10 cellular contexts compared by ENCODE assay signal in genomic region chr7:22672892-22673637, GRCh38. TPM values are rescaled to one million over a fixed set of nuclear protein-coding genes. Genes with fewer than 3 reads are reported as not detected.
DNase-seq lines count a peak whose midpoint lies in the region; ATAC-seq and TF ChIP-seq lines count a peak whose summit lies in the region.
"Had no signal": no experiment of that assay in that cellular context is flagged by ENCODE, and none has a peak within 500 bp of the region (broad histone marks: within the 10 kb centered on the region; RNA-seq: fewer than 3 reads in every experiment).

No MANE protein-coding gene starts in this region.

- H3K27ac Mint-ChIP-seq in MCF 10A (ENCODE audit: low read depth, unreplicated experiment) (no peak overlapping the region), immature natural killer cell (no peak overlapping the region)
- no peak overlapping the region for H3K27ac Mint-ChIP-seq in stimulated activated naive CD8-positive, alpha-beta T cell treated with anti-CD3 and anti-CD28 coated beads, Interleukin-15, amount 100 ng/mL, for 72 hours

- no TSS peak for BruUV-seq in MCF 10A (replicated peaks; lab: Mats Ljungman, UMichigan)

- POLR2A ChIA-PET in MCF 10A (lab: Yijun Ruan, JAX): interaction anchor here (0.7 kb wide), 1 partner anchor 330 kb away, joined by 3 read pairs; no protein-coding TSS in a partner anchor

- CTCF ChIA-PET in MCF 10A (lab: Yijun Ruan, JAX): interaction anchor here (1.2 kb wide), 1 partner anchor 10 kb away, joined by 7 read pairs; no protein-coding TSS in a partner anchor

- no peaks in the 10 kb centered on the region for H3K27me3 Mint-ChIP-seq in MCF 10A (ENCODE audit: insufficient read depth, unreplicated experiment)
- H3K27me3 Mint-ChIP-seq in stimulated activated naive CD8-positive, alpha-beta T cell treated with anti-CD3 and anti-CD28 coated beads, Interleukin-15, amount 100 ng/mL, for 72 hours: peaks cover 10% of the 10 kb centered on the region
- peaks cover 0 to 3% (median under 1%) of the 10 kb centered on the region in 3 donors for H3K27me3 Mint-ChIP-seq in immature natural killer cell (ENCODE audit: low read depth in 3 of 3)

- ATAC-seq in HG02973 (IDR thresholded peaks at IDR 0.05; ENCODE audit: unreplicated experiment): peak; percentile 78
- ATAC-seq in stimulated activated naive CD8-positive, alpha-beta T cell treated with anti-CD3 and anti-CD28 coated beads, Interleukin-15, amount 100 ng/mL, for 72 hours: peak; percentile 67

- TF ChIP-seq CTCF in MCF 10A (IDR thresholded peaks at IDR 0.05; ENCODE audit: unreplicated experiment): no peak

- no peak overlapping the region for H3K27ac ChIP-seq in substantia nigra (ENCODE audit: low read depth, low read length, poor library complexity, severe bottlenecking)
- H3K27ac ChIP-seq: uterus had no signal

- H3K4me3 Mint-ChIP-seq in MCF 10A (ENCODE audit: unreplicated experiment) (no peak overlapping the region), immature natural killer cell (no peak overlapping the region)
- peak overlapping the region; percentile 8 to 17 for H3K4me3 Mint-ChIP-seq in stimulated activated naive CD8-positive, alpha-beta T cell treated with anti-CD3 and anti-CD28 coated beads, Interleukin-15, amount 100 ng/mL, for 72 hours

- H3K9me3 Mint-ChIP-seq in MCF 10A (ENCODE audit: unreplicated experiment): peaks cover 8% of the 10 kb centered on the region
- H3K9me3 Mint-ChIP-seq in stimulated activated naive CD8-positive, alpha-beta T cell treated with anti-CD3 and anti-CD28 coated beads, Interleukin-15, amount 100 ng/mL, for 72 hours: peaks cover 7 to 10% of the 10 kb centered on the region in 2 donors
- peaks cover 0 to 2% (median 0%) of the 10 kb centered on the region in 6 donors for H3K9me3 Mint-ChIP-seq in immature natural killer cell

- in situ Hi-C loops in T47D (cut with HindIII; ENCODE audit: low pct_unique_long_range_greater_than_20kb, low sequenced_read_pairs): no loop called here

- DNase-seq in T47D (ENCODE audit: low read depth in 1 of 2, low spot score in 1 of 2) (peak; percentile 21 to 96), MCF 10A (ENCODE audit: unreplicated experiment) (no peak), RPMI7951 (ENCODE audit: low read depth) (peak; percentile 80), hippocampal formation (lab: John Stamatoyannopoulos, UW) (no peak), immature natural killer cell (no peak), substantia nigra (lab: John Stamatoyannopoulos, UW) (no peak)
- DNase-seq in stimulated activated naive CD8-positive, alpha-beta T cell treated with anti-CD3 and anti-CD28 coated beads, Interleukin-15, amount 100 ng/mL, for 72 hours: no peak
- DNase-seq: activated CD4-positive, alpha-beta T cell treated with anti-CD3 and anti-CD28 coated beads, Interleukin-2, amount 50 U/mL, for 4 hours; uterus had no signal

- no peaks in the 10 kb centered on the region for H3K36me3 Mint-ChIP-seq in MCF 10A (ENCODE audit: insufficient read depth, unreplicated experiment)
- H3K36me3 Mint-ChIP-seq in immature natural killer cell: no peaks in the 10 kb centered on the region

- intact Hi-C loops in MCF 10A (cut with micrococcal nuclease): no loop called here

- peaks cover 29% of the 10 kb centered on the region for H3K4me1 Mint-ChIP-seq in MCF 10A (ENCODE audit: insufficient read depth, unreplicated experiment)
- peaks cover 62% of the 10 kb centered on the region for H3K4me1 Mint-ChIP-seq in stimulated activated naive CD8-positive, alpha-beta T cell treated with anti-CD3 and anti-CD28 coated beads, Interleukin-15, amount 100 ng/mL, for 72 hours
- H3K4me1 Mint-ChIP-seq in immature natural killer cell: peaks cover 4 to 11% of the 10 kb centered on the region in 2 donors

RNA-seq across cellular contexts. Expression of gene IL6, which starts 53.9 kb away (rescaled TPM):
- total RNA-seq in MCF 10A (2022): 13.8 and 22.0 TPM in 2 replicates
- total RNA-seq in RPMI7951 (2014; rRNA removed; shearing (Covaris generic)): 11.4 and 14.3 TPM in 2 replicates
- not detected for polyA plus RNA-seq in immature natural killer cell

Comparison
In these comparisons a context has a peak if more than half of its experiments do, and no peak if none do; other contexts are left out.
1. DNase-seq: peak in T47D (2 of 2) and RPMI7951 (single experiment); none in MCF 10A (single experiment), stimulated activated naive CD8-positive, alpha-beta T cell treated with anti-CD3 and anti-CD28 coated beads, Interleukin-15, amount 100 ng/mL, for 72 hours (0 of 2), hippocampal formation (0 of 2), immature natural killer cell (0 of 3) and substantia nigra (0 of 49).
2. H3K4me3 Mint-ChIP-seq: peak in stimulated activated naive CD8-positive, alpha-beta T cell treated with anti-CD3 and anti-CD28 coated beads, Interleukin-15, amount 100 ng/mL, for 72 hours (2 of 2); none in MCF 10A (single experiment) and immature natural killer cell (0 of 5).